ENCODE assay signal across 8 cellular contexts in genomic region chr5:178145965-178146820, GRCh38. TPM values are rescaled to one million over a fixed set of nuclear protein-coding genes. Genes with fewer than 3 reads are reported as not detected.
A peak's percentile ranks its signal among the peaks of the same experiment; 100 is the strongest.
DNase-seq lines count a peak whose midpoint lies in the region; ATAC-seq and TF ChIP-seq lines count a peak whose summit lies in the region.

No MANE protein-coding gene starts in this region.

- peaks cover 57% of the 10 kb centered on the region for H3K36me3 Mint-ChIP-seq in activated naive CD4-positive, alpha-beta T cell treated with anti-CD3 and anti-CD28 coated beads, Interleukin-2, amount 10 ng/mL, durations not matched to agents 7 days and 5 days

- TF ChIP-seq EP300 in Ishikawa (IDR thresholded peaks at IDR 0.05; ENCODE audit: borderline replicate concordance): no peak

- H3K9me3 ChIP-seq in AG04450 (ENCODE audit: control insufficient read depth, insufficient read depth, low read length): no peaks in the 10 kb centered on the region

- intact Hi-C loops in left ventricle myocardium superior (cut with micrococcal nuclease): no loop called here

- peak overlapping the region; percentile 2 for H3K27ac ChIP-seq in AG04450 (ENCODE audit: low read depth, low read length)

- CTCF ChIA-PET in AG04450 (lab: Charles Lee): interaction anchor here (1.0 to 9.2 kb wide), 3 partner anchors 8 to 70 kb away, joined by 3 to 104 read pairs (median 3); partner anchors contain the start of gene NHP2
- CTCF ChIA-PET in activated naive CD4-positive, alpha-beta T cell treated with anti-CD3 and anti-CD28 coated beads, Interleukin-2, amount 10 ng/mL, durations not matched to agents 7 days and 5 days (lab: Charles Lee): interaction anchor here (0.6 to 9.8 kb wide), 7 partner anchors 10 to 71 kb away, joined by 3 to 118 read pairs (median 6); no protein-coding TSS in a partner anchor

- H3K9me3 Mint-ChIP-seq in activated naive CD4-positive, alpha-beta T cell treated with anti-CD3 and anti-CD28 coated beads, Interleukin-2, amount 10 ng/mL, durations not matched to agents 7 days and 5 days: no peaks in the 10 kb centered on the region

- no peak overlapping the region for H3K4me3 Mint-ChIP-seq in activated naive CD4-positive, alpha-beta T cell treated with anti-CD3 and anti-CD28 coated beads, Interleukin-2, amount 10 ng/mL, durations not matched to agents 7 days and 5 days

- ATAC-seq in GM19035 (IDR thresholded peaks at IDR 0.05; ENCODE audit: unreplicated experiment) (peak; percentile 66), left ventricle myocardium superior (peak; percentile 44)

- POLR2A ChIA-PET in AG04450 (lab: Yijun Ruan, JAX): no interaction called here

- no peak overlapping the region for H3K27ac Mint-ChIP-seq in activated naive CD4-positive, alpha-beta T cell treated with anti-CD3 and anti-CD28 coated beads, Interleukin-2, amount 10 ng/mL, durations not matched to agents 7 days and 5 days

- peak; percentile 74 for TF ChIP-seq RAD21 in Ishikawa (IDR thresholded peaks at IDR 0.05; ENCODE audit: low read depth)

- DNase-seq in AG04450 (ENCODE audit: low read depth, low spot score) (no peak), SK-N-DZ (ENCODE audit: low spot score) (peak; percentile 67), left ventricle myocardium superior (peak; percentile 73), medulla oblongata (ENCODE audit: extremely low spot score) (no peak)
- DNase-seq in activated naive CD4-positive, alpha-beta T cell treated with anti-CD3 and anti-CD28 coated beads, Interleukin-2, amount 10 ng/mL, durations not matched to agents 7 days and 5 days: peak; percentile 85
- peak; percentile 38 to 59 for DNase-seq in stimulated activated CD4-positive, alpha-beta T cell treated with anti-CD3 and anti-CD28 coated beads, Interleukin-15, amount 100 ng/mL, for 48 hours (ENCODE audit: low read depth in 2 of 2)

- peak; percentile 77 for TF ChIP-seq CTCF in AG04450 (IDR thresholded peaks at IDR 0.05; ENCODE audit: low read depth, low read length)

- peaks cover 34% of the 10 kb centered on the region for H3K4me1 Mint-ChIP-seq in activated naive CD4-positive, alpha-beta T cell treated with anti-CD3 and anti-CD28 coated beads, Interleukin-2, amount 10 ng/mL, durations not matched to agents 7 days and 5 days

- no peaks in the 10 kb centered on the region for H3K27me3 ChIP-seq in AG04450 (ENCODE audit: control insufficient read depth, insufficient read depth, low read length)

- no peak overlapping the region for H3K4me3 ChIP-seq in AG04450 (ENCODE audit: low read depth, low read length)

- no peaks in the 10 kb centered on the region for H3K27me3 Mint-ChIP-seq in activated naive CD4-positive, alpha-beta T cell treated with anti-CD3 and anti-CD28 coated beads, Interleukin-2, amount 10 ng/mL, durations not matched to agents 7 days and 5 days

TF ChIP-seq in Ishikawa, 13 proteins besides CTCF, POLR2A, EP300 and RAD21:
- no peak for TF ChIP-seq CEBPB (IDR thresholded peaks at IDR 0.05)
- no peak for TF ChIP-seq CREB1 (IDR thresholded peaks at IDR 0.05; ENCODE audit: low read depth)
- no peak for TF ChIP-seq YY1 (IDR thresholded peaks at IDR 0.05; ENCODE audit: low read depth)
- TF ChIP-seq EGR1 (IDR thresholded peaks at IDR 0.05): no peak
- no peak for TF ChIP-seq NFIC (IDR thresholded peaks at IDR 0.05)
- TF ChIP-seq TAF1 (IDR thresholded peaks at IDR 0.05; ENCODE audit: low read depth): no peak
- no peak for TF ChIP-seq ZBTB7A (IDR thresholded peaks at IDR 0.05; ENCODE audit: low read depth)
- TF ChIP-seq REST (IDR thresholded peaks at IDR 0.05; ENCODE audit: low read depth): no peak
- TF ChIP-seq USF1 (IDR thresholded peaks at IDR 0.05): no peak
- TF ChIP-seq TEAD4 (IDR thresholded peaks at IDR 0.05): no peak
- no peak for TF ChIP-seq FOXM1 (IDR thresholded peaks at IDR 0.05; ENCODE audit: borderline replicate concordance, low read depth)
- no peak for TF ChIP-seq MAX (IDR thresholded peaks at IDR 0.05)
- no peak for TF ChIP-seq TCF12 (IDR thresholded peaks at IDR 0.05; ENCODE audit: low read depth)

RNA-seq across cellular contexts. Expression of gene NHP2, which starts 7.5 kb away (rescaled TPM):
- polyA plus RNA-seq in AG04450 (2011; rRNA removed): 93.1 and 108 TPM in 2 replicates
- polyA minus RNA-seq in AG04450 (2011; rRNA and poly(A)+ RNA removed): 32.4 and 32.7 TPM in 2 replicates
- polyA plus RNA-seq in SK-N-DZ (2014; cell fraction: cytosol; rRNA removed): 979 and 1,102 TPM in 2 replicates
- polyA plus RNA-seq in SK-N-DZ (2014; cell fraction: nucleus; rRNA removed): 486 and 595 TPM in 2 replicates
- total RNA-seq in left ventricle myocardium superior: 74.5 TPM

RNA-seq across cellular contexts. Expression of gene RMND5B, which starts 15.4 kb away (rescaled TPM):
- polyA plus RNA-seq in AG04450 (2011; rRNA removed): 19.8 and 21.0 TPM in 2 replicates
- 21.4 and 25.4 TPM in 2 replicates for polyA minus RNA-seq in AG04450 (2011; rRNA and poly(A)+ RNA removed)
- 55.4 and 55.6 TPM in 2 replicates for polyA plus RNA-seq in SK-N-DZ (2014; cell fraction: cytosol; rRNA removed)
- 51.4 and 51.9 TPM in 2 replicates for polyA plus RNA-seq in SK-N-DZ (2014; cell fraction: nucleus; rRNA removed)
- total RNA-seq in left ventricle myocardium superior: 41.6 TPM

RNA-seq across cellular contexts. Expression of gene N4BP3, which starts 32.9 kb away (rescaled TPM):
- 0.29 and 0.30 TPM in 2 replicates for polyA plus RNA-seq in AG04450 (2011; rRNA removed)
- polyA minus RNA-seq in AG04450 (2011; rRNA and poly(A)+ RNA removed): 0.41 and 0.43 TPM in 2 replicates
- polyA plus RNA-seq in SK-N-DZ (2014; cell fraction: cytosol; rRNA removed): 2.4 and 3.1 TPM in 2 replicates
- 3.3 and 3.7 TPM in 2 replicates for polyA plus RNA-seq in SK-N-DZ (2014; cell fraction: nucleus; rRNA removed)
- 2.7 TPM for total RNA-seq in left ventricle myocardium superior

RNA-seq across cellular contexts. Expression of gene GMCL2, which starts 41.0 kb away (rescaled TPM):
- polyA plus RNA-seq in AG04450 (2011; rRNA removed): not detected in 2 replicates
- not detected in 2 replicates for polyA minus RNA-seq in AG04450 (2011; rRNA and poly(A)+ RNA removed)
- not detected in 2 replicates for polyA plus RNA-seq in SK-N-DZ (2014; cell fraction: cytosol; rRNA removed)
- not detected in 2 replicates for polyA plus RNA-seq in SK-N-DZ (2014; cell fraction: nucleus; rRNA removed)
- not detected for total RNA-seq in left ventricle myocardium superior

RNA-seq across cellular contexts. Expression of gene HNRNPAB, which starts 58.1 kb away (rescaled TPM):
- polyA plus RNA-seq in AG04450 (2011; rRNA removed): 90.9 and 102 TPM in 2 replicates
- polyA minus RNA-seq in AG04450 (2011; rRNA and poly(A)+ RNA removed): 39.4 and 45.6 TPM in 2 replicates
- polyA plus RNA-seq in SK-N-DZ (2014; cell fraction: cytosol; rRNA removed): 198 and 227 TPM in 2 replicates
- 117 and 183 TPM in 2 replicates for polyA plus RNA-seq in SK-N-DZ (2014; cell fraction: nucleus; rRNA removed)
- 82.8 TPM for total RNA-seq in left ventricle myocardium superior

Comparison
In these comparisons a context has a peak if more than half of its experiments do, and no peak if none do; other contexts are left out.
1. DNase-seq: peak in SK-N-DZ (single experiment), activated naive CD4-positive, alpha-beta T cell treated with anti-CD3 and anti-CD28 coated beads, Interleukin-2, amount 10 ng/mL, durations not matched to agents 7 days and 5 days (single experiment), left ventricle myocardium superior (single experiment) and stimulated activated CD4-positive, alpha-beta T cell treated with anti-CD3 and anti-CD28 coated beads, Interleukin-15, amount 100 ng/mL, for 48 hours (2 of 2); none in AG04450 (single experiment) and medulla oblongata (single experiment).